20 cellular contexts compared by ENCODE assay signal in the genomic region with DNA sequence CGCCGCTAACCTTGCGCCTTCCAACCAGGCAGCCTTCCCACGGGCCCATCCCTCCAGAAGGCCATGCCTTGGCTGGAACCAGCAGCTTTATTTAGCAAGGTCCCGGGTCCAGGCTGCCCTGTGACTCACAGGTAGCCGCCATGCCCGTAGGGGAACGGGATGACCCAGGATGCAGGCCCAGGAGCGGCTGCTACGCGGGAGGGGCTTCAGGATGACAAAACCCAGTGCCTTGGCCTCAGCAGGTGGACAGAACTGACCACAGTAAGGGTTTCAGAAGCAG.
DNase-seq lines count a peak whose midpoint lies in the region; TF ChIP-seq lines count a peak whose summit lies in the region.
"Had no signal": no experiment of that assay in that cellular context is flagged by ENCODE, and none has a peak within 500 bp of the region (broad histone marks: within the 10 kb centered on the region; RNA-seq: fewer than 3 reads in every experiment).

No MANE protein-coding gene starts in this region.

- H2AFZ ChIP-seq in parathyroid adenoma, result peak overlapping the region; percentile 31

- WGBS in esophagus squamous epithelium, 2 donors, result 78% methylated on average over 6 of the region's 11 CpGs; no CpG with 5 or more reads in 1 of the 2 donors

- H3K27ac Mint-ChIP-seq in MCF 10A (ENCODE audit: low read depth, unreplicated experiment), result no peak overlapping the region
- no peak overlapping the region for H3K27ac Mint-ChIP-seq in immature natural killer cell
- H3K27ac Mint-ChIP-seq: activated CD8-positive, alpha-beta T cell treated with anti-CD3 and anti-CD28 coated beads, Interleukin-2, amount 10 ng/mL, durations not matched to agents 7 days and 5 days; activated T-helper 1 cell treated with anti-CD3 and anti-CD28 coated beads, Interleukin-12 subunit alpha, Interleukin-12 subunit beta, Interleukin-2, Interleukin-4 antibody, amounts not matched to agents 30 ng/mL and 10 ng/mL and 1 ng/mL, durations not matched to agents 14 hours and 24 hours and 36 hours; CD4-positive, alpha-beta T cell; naive thymus-derived CD8-positive, alpha-beta T cell had no signal

- H3K36me3 ChIP-seq in breast epithelium (no peaks in the 10 kb centered on the region), esophagus squamous epithelium (no peaks in the 10 kb centered on the region), parathyroid adenoma (ENCODE audit: control insufficient read depth, insufficient read depth, low read length) (no peaks in the 10 kb centered on the region), vagina (no peaks in the 10 kb centered on the region)
- H3K36me3 ChIP-seq: tibial artery had no signal

- H3K27ac ChIP-seq in breast epithelium, result no peak overlapping the region
- H3K27ac ChIP-seq in esophagus squamous epithelium, result peak overlapping the region in 3 of 4 donors; percentile 61 to 88 (median 83)
- peak overlapping the region; percentile 65 for H3K27ac ChIP-seq in parathyroid adenoma
- H3K27ac ChIP-seq in vagina, result peak overlapping the region; percentile 56
- H3K27ac ChIP-seq: psoas muscle, tibial artery had no signal

- no peaks in the 10 kb centered on the region for H3K27me3 ChIP-seq in breast epithelium
- H3K27me3 ChIP-seq in esophagus squamous epithelium, result peaks cover 0 to 8% (median 0%) of the 10 kb centered on the region in 4 donors
- no peaks in the 10 kb centered on the region for H3K27me3 ChIP-seq in parathyroid adenoma (ENCODE audit: control insufficient read depth, insufficient read depth, low read length)
- no peaks in the 10 kb centered on the region for H3K27me3 ChIP-seq in vagina

- peak overlapping the region; percentile 23 for H3K4me2 ChIP-seq in parathyroid adenoma (ENCODE audit: low read length)

- H3K27me3 Mint-ChIP-seq in MCF 10A (ENCODE audit: insufficient read depth, unreplicated experiment), result no peaks in the 10 kb centered on the region
- H3K27me3 Mint-ChIP-seq in immature natural killer cell (ENCODE audit: low read depth in 3 of 3), result peaks cover 0 to 4% (median under 1%) of the 10 kb centered on the region in 3 donors
- H3K27me3 Mint-ChIP-seq: CD4-positive, alpha-beta T cell; central memory CD8-positive, alpha-beta T cell; naive thymus-derived CD8-positive, alpha-beta T cell had no signal

- H3K79me2 ChIP-seq in parathyroid adenoma, result no peaks in the 10 kb centered on the region

- H3K4me1 ChIP-seq in breast epithelium, result no peaks in the 10 kb centered on the region
- peaks cover 0 to 13% (median 3%) of the 10 kb centered on the region in 3 donors for H3K4me1 ChIP-seq in esophagus squamous epithelium
- peaks cover 9% of the 10 kb centered on the region for H3K4me1 ChIP-seq in parathyroid adenoma
- H3K4me1 ChIP-seq in vagina, result peaks cover 22% of the 10 kb centered on the region
- H3K4me1 ChIP-seq: psoas muscle had no signal

- H3K9ac ChIP-seq in parathyroid adenoma, result no peak overlapping the region

- CTCF ChIA-PET in MCF 10A (lab: Yijun Ruan, JAX), result no interaction called here

- no TSS peak for BruUV-seq in MCF 10A (replicated peaks; lab: Mats Ljungman, UMichigan)

- H3K36me3 Mint-ChIP-seq in MCF 10A (ENCODE audit: insufficient read depth, unreplicated experiment), result no peaks in the 10 kb centered on the region
- peaks cover 0 to 4% (median 0%) of the 10 kb centered on the region in 3 donors for H3K36me3 Mint-ChIP-seq in immature natural killer cell

- H3K4me1 Mint-ChIP-seq in MCF 10A (ENCODE audit: insufficient read depth, unreplicated experiment), result no peaks in the 10 kb centered on the region
- H3K4me1 Mint-ChIP-seq in immature natural killer cell, result peaks cover 0 to under 1% of the 10 kb centered on the region in 2 donors

- H3K4me3 Mint-ChIP-seq in MCF 10A (ENCODE audit: unreplicated experiment) (no peak overlapping the region), immature natural killer cell (no peak overlapping the region)
- H3K4me3 Mint-ChIP-seq: activated CD8-positive, alpha-beta T cell treated with anti-CD3 and anti-CD28 coated beads, Interleukin-2, amount 10 ng/mL, durations not matched to agents 7 days and 5 days; activated T-helper 1 cell treated with anti-CD3 and anti-CD28 coated beads, Interleukin-12 subunit alpha, Interleukin-12 subunit beta, Interleukin-2, Interleukin-4 antibody, amounts not matched to agents 30 ng/mL and 10 ng/mL and 1 ng/mL, durations not matched to agents 14 hours and 24 hours and 36 hours; CD4-positive, alpha-beta T cell; central memory CD8-positive, alpha-beta T cell; naive thymus-derived CD8-positive, alpha-beta T cell had no signal

- TF ChIP-seq CTCF in MCF 10A (IDR thresholded peaks at IDR 0.05; ENCODE audit: unreplicated experiment), result no peak
- TF ChIP-seq CTCF in breast epithelium (IDR thresholded peaks at IDR 0.05), result no peak
- no peak for TF ChIP-seq CTCF in esophagus squamous epithelium (IDR thresholded peaks at IDR 0.05)
- TF ChIP-seq CTCF in parathyroid adenoma (IDR thresholded peaks at IDR 0.05), result no peak
- no peak for TF ChIP-seq CTCF in vagina (IDR thresholded peaks at IDR 0.05)

- DNase-seq in MCF 10A (ENCODE audit: unreplicated experiment), result peak; percentile 8
- no peak for DNase-seq in breast epithelium (ENCODE audit: low spot score in 2 of 2)
- DNase-seq in esophagus squamous epithelium (lab: John Stamatoyannopoulos, UW), result no peak
- no peak for DNase-seq in vagina (ENCODE audit: extremely low spot score in 2 of 2)
- no peak for DNase-seq in immature natural killer cell
- DNase-seq in NCI-H1105 (lab: John Stamatoyannopoulos, UW), result no peak
- DNase-seq in NCI-H82 (lab: John Stamatoyannopoulos, UW), result no peak
- DNase-seq: activated CD8-positive, alpha-beta T cell treated with anti-CD3 and anti-CD28 coated beads, Interleukin-2, amount 10 ng/mL, durations not matched to agents 7 days and 5 days; CD4-positive, alpha-beta T cell; DMS53; effector memory CD4-positive, alpha-beta T cell; naive thymus-derived CD8-positive, alpha-beta T cell; NCI-H1417 treated with DMSO at 0.1 percent for 48 hours; NCI-H748 treated with DMSO at 0.1 percent for 48 hours; psoas muscle; tibial artery had no signal

- intact Hi-C loops in MCF 10A (cut with micrococcal nuclease), result no loop called here
- intact Hi-C loops in breast epithelium (cut with DNase I; ENCODE audit: low total_unique reads), result no loop called here
- intact Hi-C loops in esophagus squamous epithelium (cut with DNase I), result no loop called here
- intact Hi-C loops in vagina (cut with DNase I), result no loop called here

- POLR2A ChIA-PET in MCF 10A (lab: Yijun Ruan, JAX), result interaction anchor here (0.6 kb wide), 1 partner anchor 91 kb away, joined by 3 read pairs; no protein-coding TSS in a partner anchor

- TF ChIP-seq POLR2A in breast epithelium (IDR thresholded peaks at IDR 0.05) (no peak), esophagus squamous epithelium (IDR thresholded peaks at IDR 0.05) (no peak), vagina (IDR thresholded peaks at IDR 0.05) (no peak)

- H3K9me3 ChIP-seq in breast epithelium (no peaks in the 10 kb centered on the region), esophagus squamous epithelium (no peaks in the 10 kb centered on the region), parathyroid adenoma (ENCODE audit: control insufficient read depth, low read length) (no peaks in the 10 kb centered on the region), vagina (no peaks in the 10 kb centered on the region)
- H3K9me3 ChIP-seq: psoas muscle, tibial artery had no signal

- H3K9me3 Mint-ChIP-seq in MCF 10A (ENCODE audit: unreplicated experiment) (no peaks in the 10 kb centered on the region), immature natural killer cell (no peaks in the 10 kb centered on the region)
- H3K9me3 Mint-ChIP-seq: activated T-helper 1 cell treated with anti-CD3 and anti-CD28 coated beads, Interleukin-12 subunit alpha, Interleukin-12 subunit beta, Interleukin-2, Interleukin-4 antibody, amounts not matched to agents 30 ng/mL and 10 ng/mL and 1 ng/mL, durations not matched to agents 14 hours and 24 hours and 36 hours; CD4-positive, alpha-beta T cell; central memory CD8-positive, alpha-beta T cell; naive thymus-derived CD8-positive, alpha-beta T cell had no signal

- H3K4me3 ChIP-seq in breast epithelium (no peak overlapping the region), esophagus squamous epithelium (peak overlapping the region in 1 of 4 donors; percentile 21), parathyroid adenoma (ENCODE audit: low read depth, low read length) (no peak overlapping the region), vagina (no peak overlapping the region)
- H3K4me3 ChIP-seq: lung, psoas muscle, tibial artery had no signal

Comparison
In these comparisons a context has a peak if more than half of its experiments do, and no peak if none do; other contexts are left out.
1. H3K27ac ChIP-seq: peak in esophagus squamous epithelium (3 of 4), parathyroid adenoma (single experiment) and vagina (single experiment); none in breast epithelium (0 of 2).